1 cellular context compared by ENCODE assay signal in the genomic region with DNA sequence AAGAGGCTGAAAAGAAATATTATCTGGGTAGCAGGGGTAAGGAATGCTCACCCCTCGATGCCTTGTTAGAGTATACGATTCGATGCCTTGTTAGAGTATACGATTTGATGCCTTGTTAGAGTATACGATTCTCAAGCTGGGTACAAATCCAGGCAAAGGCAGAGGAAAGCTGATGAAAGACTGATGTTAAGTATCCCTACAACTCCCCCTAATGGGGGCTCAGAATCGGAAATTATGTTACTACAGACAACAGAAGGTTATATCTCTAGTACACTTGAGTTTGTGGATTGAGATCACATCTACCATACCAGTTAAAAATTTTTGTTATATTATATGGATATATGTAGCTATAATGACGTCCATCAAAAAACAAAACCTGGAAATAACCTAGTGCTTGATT.
TF ChIP-seq lines count a peak whose summit lies in the region.

No MANE protein-coding gene starts in this region.

TF ChIP-seq in endothelial cell of umbilical vein, 7 proteins besides CTCF, POLR2A, EP300 and RAD21 (continued from another document):
- TF ChIP-seq EZH2 (IDR thresholded peaks at IDR 0.05; ENCODE audit: borderline replicate concordance, low read depth, low read length, severe bottlenecking) (no peak), MYC (IDR thresholded peaks at IDR 0.05; ENCODE audit: low read depth, low read length) (no peak), FOS (IDR thresholded peaks at IDR 0.05; ENCODE audit: borderline replicate concordance, insufficient read depth, low read length) (no peak)
- TF ChIP-seq, protein P1, sequence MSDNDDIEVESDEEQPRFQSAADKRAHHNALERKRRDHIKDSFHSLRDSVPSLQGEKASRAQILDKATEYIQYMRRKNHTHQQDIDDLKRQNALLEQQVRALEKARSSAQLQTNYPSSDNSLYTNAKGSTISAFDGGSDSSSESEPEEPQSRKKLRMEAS (IDR thresholded peaks at IDR 0.05; ENCODE audit: insufficient read depth, insufficient read length) = no peak
